ENCODE assay signal across 21 cellular contexts in the genomic region with DNA sequence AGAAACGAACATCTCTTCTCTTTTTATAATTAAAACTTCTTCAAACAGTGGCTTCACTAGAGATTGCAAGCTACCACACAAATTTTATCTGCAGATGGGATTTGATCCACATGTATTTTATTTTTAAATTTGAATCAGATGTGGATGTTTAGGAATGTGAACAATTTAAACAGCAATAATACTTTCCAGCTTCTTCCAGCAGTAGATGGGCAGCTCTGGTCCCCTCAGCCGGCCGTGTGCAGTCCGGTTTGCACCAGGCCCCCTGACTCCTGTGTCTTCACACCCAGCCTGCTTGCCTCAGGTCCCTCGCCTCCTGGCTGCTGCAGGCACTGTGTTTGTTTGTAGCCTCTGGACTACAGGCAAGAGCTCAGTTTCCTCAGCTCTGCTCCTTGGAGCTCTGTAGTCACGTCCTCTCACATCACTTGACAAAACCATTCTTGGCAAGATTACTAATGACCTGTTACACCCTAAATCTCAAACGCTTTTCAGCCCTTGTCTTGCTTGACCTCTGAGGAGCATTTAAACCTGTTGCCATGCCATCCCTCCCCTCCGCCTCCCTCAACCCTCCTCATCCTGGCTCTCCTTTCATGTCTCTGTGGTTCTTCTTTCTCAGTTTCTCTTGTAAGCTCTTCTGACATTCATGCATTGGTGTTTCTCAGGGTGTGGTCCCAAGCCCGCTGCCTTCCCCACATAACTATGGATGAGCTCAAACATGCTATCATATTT. TPM values are rescaled to one million over a fixed set of nuclear protein-coding genes. Genes with fewer than 3 reads are reported as not detected.
DNase-seq lines count a peak whose midpoint lies in the region; ATAC-seq, FAIRE-seq and TF ChIP-seq lines count a peak whose summit lies in the region.
"Had no signal": no experiment of that assay in that cellular context is flagged by ENCODE, and none has a peak within 500 bp of the region (broad histone marks: within the 10 kb centered on the region; RNA-seq: fewer than 3 reads in every experiment).

No MANE protein-coding gene starts in this region.

- 80 to 82% methylated on average over 9 of the region's 9 CpGs for WGBS in sigmoid colon, 2 donors

- no peak overlapping the region for H3K27ac Mint-ChIP-seq in stimulated activated naive CD8-positive, alpha-beta T cell treated with anti-CD3 and anti-CD28 coated beads, Interleukin-15, amount 100 ng/mL, for 72 hours
- no peak overlapping the region for H3K27ac Mint-ChIP-seq in activated CD8-positive, alpha-beta T cell treated with anti-CD3 and anti-CD28 coated beads for 36 hours
- H3K27ac Mint-ChIP-seq in stimulated activated effector memory CD8-positive, alpha-beta T cell treated with anti-CD3 and anti-CD28 coated beads, Interleukin-12 subunit alpha, Interleukin-12 subunit beta, amount 100 ng/mL, for 72 hours: peak overlapping the region; percentile 60
- H3K27ac Mint-ChIP-seq: B cell had no signal

- intact Hi-C loops in activated CD8-positive, alpha-beta T cell treated with anti-CD3 and anti-CD28 coated beads for 36 hours (cut with micrococcal nuclease): no loop called here
- intact Hi-C loops in sigmoid colon (cut with DNase I): no loop called here

- no peaks in the 10 kb centered on the region for H3K9me3 Mint-ChIP-seq in stimulated activated naive CD8-positive, alpha-beta T cell treated with anti-CD3 and anti-CD28 coated beads, Interleukin-15, amount 100 ng/mL, for 72 hours
- H3K9me3 Mint-ChIP-seq in activated CD8-positive, alpha-beta T cell treated with anti-CD3 and anti-CD28 coated beads for 36 hours: no peaks in the 10 kb centered on the region
- no peaks in the 10 kb centered on the region for H3K9me3 Mint-ChIP-seq in stimulated activated effector memory CD8-positive, alpha-beta T cell treated with anti-CD3 and anti-CD28 coated beads, Interleukin-12 subunit alpha, Interleukin-12 subunit beta, amount 100 ng/mL, for 72 hours
- H3K9me3 Mint-ChIP-seq: CD4-positive, CD25-positive, alpha-beta regulatory T cell had no signal

- CTCF ChIA-PET in activated CD8-positive, alpha-beta T cell treated with anti-CD3 and anti-CD28 coated beads for 36 hours (lab: Charles Lee): interaction anchor here (1.2 to 1.4 kb wide), 2 partner anchors 14 to 544 kb away, joined by 3 to 5 read pairs; no protein-coding TSS in a partner anchor

- H3K9me3 ChIP-seq in sigmoid colon: no peaks in the 10 kb centered on the region
- H3K9me3 ChIP-seq: Caco-2, Peyer's patch had no signal

- no peaks in the 10 kb centered on the region for H3K4me1 ChIP-seq in sigmoid colon
- H3K4me1 ChIP-seq: Caco-2, Peyer's patch had no signal

- H3K36me3 ChIP-seq in sigmoid colon: no peaks in the 10 kb centered on the region
- H3K36me3 ChIP-seq: Peyer's patch had no signal

- DNase-seq in stimulated activated naive CD8-positive, alpha-beta T cell treated with anti-CD3 and anti-CD28 coated beads, Interleukin-15, amount 100 ng/mL, for 72 hours: no peak
- no peak for DNase-seq in stimulated activated naive CD8-positive, alpha-beta T cell treated with anti-CD3 and anti-CD28 coated beads, Interleukin-15, Interleukin-2, amounts not matched to agents 100 U/mL and 50 U/mL, for 24 hours
- no peak for DNase-seq in activated CD8-positive, alpha-beta T cell treated with anti-CD3 and anti-CD28 coated beads for 36 hours
- DNase-seq in fibroblast of gingiva (ENCODE audit: low read depth) (peak; percentile 43), sigmoid colon (no peak), left lobe of liver (ENCODE audit: low spot score) (no peak), D721Med (ENCODE audit: insufficient read length, low spot score) (no peak)
- DNase-seq in stimulated activated effector memory CD8-positive, alpha-beta T cell treated with anti-CD3 and anti-CD28 coated beads, Interleukin-12 subunit alpha, Interleukin-12 subunit beta, amount 100 ng/mL, for 72 hours (ENCODE audit: low spot score in 2 of 2): no peak
- DNase-seq: Caco-2; CD4-positive, CD25-positive, alpha-beta regulatory T cell; EL; H7; NCI-H1048; NCI-H1436 treated with DMSO at 0.1 percent for 48 hours; NCI-H2029 treated with DMSO at 0.1 percent for 48 hours; NCI-H2171 treated with DMSO at 0.1 percent for 48 hours; NCI-H524; Peyer's patch had no signal

- no peak for FAIRE-seq in D721Med (lab: Jason Lieb, UNC)
- FAIRE-seq: GM19239 had no signal

- no peaks in the 10 kb centered on the region for H3K36me3 Mint-ChIP-seq in activated CD8-positive, alpha-beta T cell treated with anti-CD3 and anti-CD28 coated beads for 36 hours (ENCODE audit: low read depth)
- H3K36me3 Mint-ChIP-seq in stimulated activated effector memory CD8-positive, alpha-beta T cell treated with anti-CD3 and anti-CD28 coated beads, Interleukin-12 subunit alpha, Interleukin-12 subunit beta, amount 100 ng/mL, for 72 hours: no peaks in the 10 kb centered on the region
- H3K36me3 Mint-ChIP-seq: CD4-positive, CD25-positive, alpha-beta regulatory T cell had no signal

- H3K4me1 Mint-ChIP-seq in stimulated activated naive CD8-positive, alpha-beta T cell treated with anti-CD3 and anti-CD28 coated beads, Interleukin-15, amount 100 ng/mL, for 72 hours: peaks cover 27% of the 10 kb centered on the region
- H3K4me1 Mint-ChIP-seq in activated CD8-positive, alpha-beta T cell treated with anti-CD3 and anti-CD28 coated beads for 36 hours (ENCODE audit: low read depth): peaks cover 23% of the 10 kb centered on the region
- H3K4me1 Mint-ChIP-seq in stimulated activated effector memory CD8-positive, alpha-beta T cell treated with anti-CD3 and anti-CD28 coated beads, Interleukin-12 subunit alpha, Interleukin-12 subunit beta, amount 100 ng/mL, for 72 hours: peaks cover 9% of the 10 kb centered on the region

- peak; percentile 46 for ATAC-seq in stimulated activated naive CD8-positive, alpha-beta T cell treated with anti-CD3 and anti-CD28 coated beads, Interleukin-15, amount 100 ng/mL, for 72 hours
- no peak for ATAC-seq in stimulated activated naive CD8-positive, alpha-beta T cell treated with anti-CD3 and anti-CD28 coated beads, Interleukin-15, Interleukin-2, amounts not matched to agents 100 U/mL and 50 U/mL, for 24 hours
- peak; percentile 24 for ATAC-seq in activated CD8-positive, alpha-beta T cell treated with anti-CD3 and anti-CD28 coated beads for 36 hours
- ATAC-seq in stimulated activated effector memory CD8-positive, alpha-beta T cell treated with anti-CD3 and anti-CD28 coated beads, Interleukin-12 subunit alpha, Interleukin-12 subunit beta, amount 100 ng/mL, for 72 hours: no peak
- no peak for ATAC-seq in left lobe of liver
- ATAC-seq: Right ventricle myocardium inferior had no signal

- no peak overlapping the region for H3K4me3 ChIP-seq in sigmoid colon
- H3K4me3 ChIP-seq: Peyer's patch had no signal

- no peak for TF ChIP-seq EP300 in sigmoid colon (IDR thresholded peaks at IDR 0.05)

- TF ChIP-seq POLR2A in sigmoid colon (IDR thresholded peaks at IDR 0.05): no peak

- H3K27ac ChIP-seq in sigmoid colon: no peak overlapping the region
- H3K27ac ChIP-seq: Peyer's patch had no signal

- no peaks in the 10 kb centered on the region for H3K27me3 Mint-ChIP-seq in stimulated activated naive CD8-positive, alpha-beta T cell treated with anti-CD3 and anti-CD28 coated beads, Interleukin-15, amount 100 ng/mL, for 72 hours
- no peaks in the 10 kb centered on the region for H3K27me3 Mint-ChIP-seq in activated CD8-positive, alpha-beta T cell treated with anti-CD3 and anti-CD28 coated beads for 36 hours
- H3K27me3 Mint-ChIP-seq: B cell; CD4-positive, CD25-positive, alpha-beta regulatory T cell had no signal

- POLR2A ChIA-PET in activated CD8-positive, alpha-beta T cell treated with anti-CD3 and anti-CD28 coated beads for 36 hours (lab: Charles Lee): interaction anchor here (1.2 kb wide), 1 partner anchor 15 kb away, joined by 3 read pairs; no protein-coding TSS in a partner anchor

- peak overlapping the region in 1 of 2 donors; percentile 19 for H3K4me3 Mint-ChIP-seq in stimulated activated naive CD8-positive, alpha-beta T cell treated with anti-CD3 and anti-CD28 coated beads, Interleukin-15, amount 100 ng/mL, for 72 hours
- H3K4me3 Mint-ChIP-seq in activated CD8-positive, alpha-beta T cell treated with anti-CD3 and anti-CD28 coated beads for 36 hours: no peak overlapping the region
- H3K4me3 Mint-ChIP-seq in stimulated activated effector memory CD8-positive, alpha-beta T cell treated with anti-CD3 and anti-CD28 coated beads, Interleukin-12 subunit alpha, Interleukin-12 subunit beta, amount 100 ng/mL, for 72 hours: no peak overlapping the region
- H3K4me3 Mint-ChIP-seq: B cell; CD4-positive, CD25-positive, alpha-beta regulatory T cell had no signal

- no peak for TF ChIP-seq CTCF in activated CD8-positive, alpha-beta T cell treated with anti-CD3 and anti-CD28 coated beads for 36 hours (IDR thresholded peaks at IDR 0.05)
- no peak for TF ChIP-seq CTCF in sigmoid colon (IDR thresholded peaks at IDR 0.05)
- TF ChIP-seq CTCF in D721Med (IDR thresholded peaks at IDR 0.05; ENCODE audit: insufficient read depth, missing control alignments): no peak

- H3K27me3 ChIP-seq in sigmoid colon: no peaks in the 10 kb centered on the region
- H3K27me3 ChIP-seq: Peyer's patch had no signal

RNA-seq across cellular contexts. Expression of gene ZBTB24, which starts 13.2 kb away (rescaled TPM):
- total RNA-seq in activated CD8-positive, alpha-beta T cell treated with anti-CD3 and anti-CD28 coated beads for 36 hours: 10 to 100 TPM; 10.5 to 11.8 TPM
- 1 to 10 TPM; 4.6 to 8.2 (median 6.3) TPM for total RNA-seq in sigmoid colon
- 1 to 10 TPM; 2.1 to 5.1 (median 2.4) TPM for polyA plus RNA-seq in sigmoid colon
- total RNA-seq in left lobe of liver: 2.3 TPM

RNA-seq across cellular contexts. Expression of gene MICAL1, which starts 40.6 kb away (rescaled TPM):
- total RNA-seq in activated CD8-positive, alpha-beta T cell treated with anti-CD3 and anti-CD28 coated beads for 36 hours: 10 to 100 TPM; 17.7 TPM
- total RNA-seq in sigmoid colon: 10 to 100 TPM in 2 of 4 donors, 1 to 10 TPM in 2; 7.8 to 23.5 (median 10.7) TPM
- 10 to 100 TPM; 14.8 to 71.3 (median 19.8) TPM for polyA plus RNA-seq in sigmoid colon
- 2.4 TPM for total RNA-seq in left lobe of liver

RNA-seq across cellular contexts. Expression of gene SMPD2, which starts 55.7 kb away (rescaled TPM):
- total RNA-seq in activated CD8-positive, alpha-beta T cell treated with anti-CD3 and anti-CD28 coated beads for 36 hours: 1 to 10 TPM; 8.7 to 9.6 TPM
- total RNA-seq in sigmoid colon (10 to 100 TPM in 1 of 4 donors, 1 to 10 TPM in 3; 2.4 to 18.3 (median 6.6) TPM), left lobe of liver (4.7 TPM)
- polyA plus RNA-seq in sigmoid colon: 10 to 100 TPM; 14.4 to 19.2 (median 16.6) TPM

RNA-seq across cellular contexts. Expression of gene PPIL6, which starts 55.8 kb away (rescaled TPM):
- under 1 TPM; 0.27 to 0.38 TPM for total RNA-seq in activated CD8-positive, alpha-beta T cell treated with anti-CD3 and anti-CD28 coated beads for 36 hours
- total RNA-seq in sigmoid colon (10 to 100 TPM in 1 of 4 donors, 1 to 10 TPM in 3; 1.4 to 10.2 (median 4.3) TPM), left lobe of liver (0.30 TPM)
- polyA plus RNA-seq in sigmoid colon: 1 to 10 TPM in 1 of 3 donors, under 1 TPM in 2; 0.44 to 1.4 (median 0.60) TPM
- total RNA-seq: Caco-2 had no signal

Comparison
In these comparisons a context has a peak if more than half of its experiments do, and no peak if none do; other contexts are left out.
1. ATAC-seq: peak in stimulated activated naive CD8-positive, alpha-beta T cell treated with anti-CD3 and anti-CD28 coated beads, Interleukin-15, amount 100 ng/mL, for 72 hours (single experiment) and activated CD8-positive, alpha-beta T cell treated with anti-CD3 and anti-CD28 coated beads for 36 hours (single experiment); none in stimulated activated naive CD8-positive, alpha-beta T cell treated with anti-CD3 and anti-CD28 coated beads, Interleukin-15, Interleukin-2, amounts not matched to agents 100 U/mL and 50 U/mL, for 24 hours (single experiment), stimulated activated effector memory CD8-positive, alpha-beta T cell treated with anti-CD3 and anti-CD28 coated beads, Interleukin-12 subunit alpha, Interleukin-12 subunit beta, amount 100 ng/mL, for 72 hours (single experiment) and left lobe of liver (single experiment).